28 cellular contexts compared by ENCODE assay signal in genomic region chr12:18907793-18908580, GRCh38.
DNase-seq lines count a peak whose midpoint lies in the region; ATAC-seq, FAIRE-seq and TF ChIP-seq lines count a peak whose summit lies in the region.
"Had no signal": no experiment of that assay in that cellular context is flagged by ENCODE, and none has a peak within 500 bp of the region (broad histone marks: within the 10 kb centered on the region; RNA-seq: fewer than 3 reads in every experiment).

No MANE protein-coding gene starts in this region.

- intact Hi-C loops in HepG2 (cut with micrococcal nuclease; ENCODE audit: unreplicated experiment) (no loop called here), right lobe of liver (cut with DNase I) (no loop called here), left ventricle myocardium superior (cut with micrococcal nuclease) (no loop called here)

- 21% methylated on average over 11 of the region's 11 CpGs for WGBS in HepG2 (ENCODE audit: low lambda C conversion rate)
- WGBS in right lobe of liver (ENCODE audit: insufficient coverage, low coverage, low lambda C conversion rate, missing lambda C conversion rate), result 72% methylated on average over 11 of the region's 11 CpGs

- POLR2A ChIA-PET in HepG2 (lab: Yijun Ruan, JAX), result no interaction called here

- in situ Hi-C loops in HepG2 (cut with HindIII; ENCODE audit: extremely low pct_ligation_motif_present, low pct_unique_long_range_greater_than_20kb), result no loop called here

- H3K79me2 ChIP-seq in HepG2 (ENCODE audit: insufficient read depth, low read length) (no peaks in the 10 kb centered on the region), osteoblast (ENCODE audit: insufficient read depth, low read length) (no peaks in the 10 kb centered on the region)

- ATAC-seq in HepG2 (peak; percentile 75), right lobe of liver (no peak), left ventricle myocardium superior (peak; percentile 90), GM18498 (IDR thresholded peaks at IDR 0.05; ENCODE audit: unreplicated experiment) (no peak)
- ATAC-seq: A549; mucosa of descending colon; natural killer cell treated with Interleukin-12 subunit alpha and Interleukin-12 subunit beta and Interleukin-15 and Interleukin-18, amount 100 ng/mL, for 72 hours; T-cell had no signal

- H3K36me3 ChIP-seq in HepG2 (replicated peaks in 1 of 2; ENCODE audit: control insufficient read depth in 1 of 2, insufficient read depth in 2 of 2, low read length in 2 of 2) (no peaks in the 10 kb centered on the region), right lobe of liver (no peaks in the 10 kb centered on the region), osteoblast (ENCODE audit: insufficient read depth, low read length) (no peaks in the 10 kb centered on the region)
- H3K36me3 ChIP-seq: SJCRH30, tibial artery had no signal

- TF ChIP-seq POLR2A in HepG2 (IDR thresholded peaks at IDR 0.05; ENCODE audit: insufficient read depth in 1 of 2, low read depth in 2 of 2, low read length in 2 of 2), result no peak
- no peak for TF ChIP-seq POLR2A in right lobe of liver (IDR thresholded peaks at IDR 0.05)

- no peaks in the 10 kb centered on the region for H4K20me1 ChIP-seq in HepG2 (ENCODE audit: insufficient read depth, low read length)
- H4K20me1 ChIP-seq in osteoblast (ENCODE audit: insufficient read depth, low read length), result no peaks in the 10 kb centered on the region

- TF ChIP-seq CTCF in HepG2 (CRISPR knock-in tag; IDR thresholded peaks at IDR 0.05), result no peak
- no peak for TF ChIP-seq CTCF in right lobe of liver (IDR thresholded peaks at IDR 0.05)
- TF ChIP-seq CTCF in osteoblast (IDR thresholded peaks at IDR 0.05; ENCODE audit: extremely low read depth, low read depth, low read length), result no peak

- no TSS peak for BruUV-seq in HepG2 (replicated peaks; lab: Mats Ljungman, UMichigan)

- TF ChIP-seq EP300 in HepG2 (IDR thresholded peaks at IDR 0.05; ENCODE audit: low read depth in 2 of 2, low read length in 2 of 2) (no peak), HepG2 (CRISPR knock-in tag; IDR thresholded peaks at IDR 0.05; ENCODE audit: borderline replicate concordance) (no peak)

- no peak overlapping the region; the same call in 1 of the 2 replicates for H3K4me2 ChIP-seq in HepG2 (ENCODE audit: low read depth, low read length)
- H3K4me2 ChIP-seq in osteoblast (ENCODE audit: insufficient read depth, low read length), result no peak overlapping the region
- H3K4me2 ChIP-seq: A549 had no signal

- H3K4me3 ChIP-seq in HepG2 (replicated peaks in 1 of 3; ENCODE audit: insufficient read depth in 1 of 3, low read depth in 2 of 3, low read length in 3 of 3), result no peak overlapping the region
- no peak overlapping the region for H3K4me3 ChIP-seq in right lobe of liver
- no peak overlapping the region for H3K4me3 ChIP-seq in osteoblast (ENCODE audit: insufficient read depth, low read length)
- H3K4me3 ChIP-seq: A549, coronary artery, mucosa of descending colon, SJCRH30, tibial artery had no signal

- H3K9me3 ChIP-seq in HepG2 (ENCODE audit: low read length) (no peaks in the 10 kb centered on the region), right lobe of liver (no peaks in the 10 kb centered on the region), osteoblast (ENCODE audit: low read depth, low read length) (no peaks in the 10 kb centered on the region)
- H3K9me3 ChIP-seq: mucosa of descending colon, SJCRH30, tibial artery had no signal

- H3K27me3 ChIP-seq in HepG2 (ENCODE audit: control insufficient read depth in 1 of 2, insufficient read depth in 2 of 2, low read length in 2 of 2) (no peaks in the 10 kb centered on the region), right lobe of liver (no peaks in the 10 kb centered on the region), osteoblast (ENCODE audit: insufficient read depth, low read length) (no peaks in the 10 kb centered on the region)
- H3K27me3 ChIP-seq: SJCRH30, tibial artery had no signal

- H3K9ac ChIP-seq in HepG2 (ENCODE audit: insufficient read depth, low read depth, low read length), result no peak overlapping the region

- no peak overlapping the region for H3K27ac ChIP-seq in HepG2 (ENCODE audit: extremely low read length, insufficient read depth, low read length)
- no peak overlapping the region for H3K27ac ChIP-seq in right lobe of liver
- H3K27ac ChIP-seq in osteoblast (ENCODE audit: low read depth, low read length), result no peak overlapping the region
- H3K27ac ChIP-seq: A549, SJCRH30 had no signal

- no peak for TF ChIP-seq RAD21 in HepG2 (CRISPR knock-in tag; IDR thresholded peaks at IDR 0.05)

- CTCF ChIA-PET in HepG2 (lab: Yijun Ruan, JAX; ENCODE audit: low intra/inter-chr PET ratio, low total read pairs), result no interaction called here

- no peaks in the 10 kb centered on the region for H3K4me1 ChIP-seq in HepG2 (ENCODE audit: insufficient read depth, low read length)
- no peaks in the 10 kb centered on the region for H3K4me1 ChIP-seq in right lobe of liver
- H3K4me1 ChIP-seq in osteoblast (ENCODE audit: insufficient read depth, low read length), result no peaks in the 10 kb centered on the region
- H3K4me1 ChIP-seq: A549, tibial artery had no signal

- FAIRE-seq in HepG2 (lab: Jason Lieb, UNC), result no peak
- no peak for FAIRE-seq in frontal cortex (lab: Jason Lieb, UNC)
- FAIRE-seq: A549, H54, RCC 7860 had no signal

- H2AFZ ChIP-seq in HepG2 (ENCODE audit: low read length) (no peak overlapping the region), osteoblast (ENCODE audit: low read length) (peak overlapping the region; percentile 21)

- no peak for DNase-seq in HepG2 (ENCODE audit: low spot score)
- no peak for DNase-seq in right lobe of liver
- DNase-seq in left ventricle myocardium superior, result peak; percentile 34
- no peak for DNase-seq in osteoblast (ENCODE audit: insufficient read length, low spot score, missing footprints)
- no peak for DNase-seq in frontal cortex (ENCODE audit: low spot score in 2 of 2)
- no peak for DNase-seq in NCI-H82 (lab: John Stamatoyannopoulos, UW)
- DNase-seq in superior temporal gyrus (ENCODE audit: extremely low spot score), result no peak
- DNase-seq: activated CD4-positive, alpha-beta T cell treated with anti-CD3 and anti-CD28 coated beads, Interleukin-2, amount 50 U/mL, for 4 hours; activated CD4-positive, CD25-positive, alpha-beta regulatory T cell; activated CD8-positive, alpha-beta memory T cell treated with anti-CD3 and anti-CD28 coated beads, Interleukin-2, amount 50 U/mL, for 4 hours; CD8-positive, alpha-beta memory T cell; DMS 273 treated with DMSO at 0.1 percent for 48 hours; effector memory CD4-positive, alpha-beta T cell; mucosa of descending colon; NCI-H1092; NCI-H187 treated with DMSO at 0.1 percent for 48 hours; NCI-H2227 treated with DMSO at 0.1 percent for 48 hours; NCI-H69; SJCRH30; stimulated activated naive CD4-positive, alpha-beta T cell treated with Interleukin-2 at 50 U/mL for 16 hours; T-cell; tibial artery had no signal

TF ChIP-seq in HepG2, 621 proteins besides CTCF, POLR2A, EP300 and RAD21:
- TF ChIP-seq, protein P1, sequence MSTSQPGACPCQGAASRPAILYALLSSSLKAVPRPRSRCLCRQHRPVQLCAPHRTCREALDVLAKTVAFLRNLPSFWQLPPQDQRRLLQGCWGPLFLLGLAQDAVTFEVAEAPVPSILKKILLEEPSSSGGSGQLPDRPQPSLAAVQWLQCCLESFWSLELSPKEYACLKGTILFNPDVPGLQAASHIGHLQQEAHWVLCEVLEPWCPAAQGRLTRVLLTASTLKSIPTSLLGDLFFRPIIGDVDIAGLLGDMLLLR (CRISPR knock-in tag; IDR thresholded peaks at IDR 0.05), result no peak
- TF ChIP-seq NFE2 (CRISPR knock-in tag; IDR thresholded peaks at IDR 0.05), result no peak
- TF ChIP-seq KLF15 (CRISPR knock-in tag; IDR thresholded peaks at IDR 0.05; ENCODE audit: borderline replicate concordance), result no peak
- peak; percentile 24; the same call in 1 of the 2 replicates for TF ChIP-seq RFX1 (IDR thresholded peaks at IDR 0.05)
TF ChIP-seq in HepG2: peak in this region for 1.

Comparison
In these comparisons a context has a peak if more than half of its experiments do, and no peak if none do; other contexts are left out.
1. ATAC-seq: peak in HepG2 (single experiment) and left ventricle myocardium superior (single experiment); none in right lobe of liver (0 of 4) and GM18498 (single experiment).